In the genomic region with DNA sequence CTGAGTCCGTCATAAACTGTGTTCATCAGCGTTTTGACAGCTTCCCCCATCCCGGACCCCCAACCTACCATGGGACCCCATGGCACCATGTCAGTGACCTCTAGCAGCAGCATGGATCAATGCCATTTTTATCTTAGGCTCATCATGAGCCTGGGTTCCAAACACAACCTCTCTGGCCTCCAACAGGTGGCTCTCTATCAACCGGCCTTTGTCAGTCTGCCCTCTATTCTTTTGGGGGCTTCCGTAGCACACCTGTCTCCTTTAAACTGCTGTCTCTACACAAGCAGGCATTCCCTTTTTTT, we compare ENCODE assay signal across 11 cellular contexts. TPM values are rescaled to one million over a fixed set of nuclear protein-coding genes. Genes with fewer than 3 reads are reported as not detected.
DNase-seq lines count a peak whose midpoint lies in the region; ATAC-seq and TF ChIP-seq lines count a peak whose summit lies in the region.
"Had no signal": no experiment of that assay in that cellular context is flagged by ENCODE, and none has a peak within 500 bp of the region (broad histone marks: within the 10 kb centered on the region; RNA-seq: fewer than 3 reads in every experiment).

No MANE protein-coding gene starts in this region.

- H3K36me3 Mint-ChIP-seq in activated T-helper 2 cell treated with anti-CD3 and anti-CD28 coated beads, Interferon-gamma antibody, Interleukin-2, Interleukin-4, amounts not matched to agents 10 μg/mL and 5 μg/mL and 100 μg/mL, durations not matched to agents 14 hours and 24 hours and 36 hours (ENCODE audit: low read depth) = no peaks in the 10 kb centered on the region

- peaks cover 48% of the 10 kb centered on the region for H3K27me3 Mint-ChIP-seq in activated T-helper 2 cell treated with anti-CD3 and anti-CD28 coated beads, Interferon-gamma antibody, Interleukin-2, Interleukin-4, amounts not matched to agents 10 μg/mL and 5 μg/mL and 100 μg/mL, durations not matched to agents 14 hours and 24 hours and 36 hours (ENCODE audit: low read depth)

- H3K27ac Mint-ChIP-seq in activated T-helper 2 cell treated with anti-CD3 and anti-CD28 coated beads, Interferon-gamma antibody, Interleukin-2, Interleukin-4, amounts not matched to agents 10 μg/mL and 5 μg/mL and 100 μg/mL, durations not matched to agents 14 hours and 24 hours and 36 hours = no peak overlapping the region

- no peak overlapping the region for H3K9ac ChIP-seq in liver (ENCODE audit: low read depth in 1 of 2, low read length in 2 of 2)

- ATAC-seq in upper lobe of right lung = no peak
- ATAC-seq in GM18498 (IDR thresholded peaks at IDR 0.05; ENCODE audit: unreplicated experiment) = no peak
- ATAC-seq in HG02642 (IDR thresholded peaks at IDR 0.05; ENCODE audit: poor library complexity, unreplicated experiment) = no peak

- no peaks in the 10 kb centered on the region for H3K9me3 ChIP-seq in right atrium auricular region
- H3K9me3 ChIP-seq in liver (ENCODE audit: control insufficient read depth in 4 of 4, low read length in 3 of 4) = no peaks in the 10 kb centered on the region
- H3K9me3 ChIP-seq in upper lobe of right lung = no peaks in the 10 kb centered on the region
- H3K9me3 ChIP-seq: upper lobe of left lung had no signal

- H3K36me3 ChIP-seq in right atrium auricular region (no peaks in the 10 kb centered on the region), liver (ENCODE audit: control insufficient read depth in 4 of 4, insufficient read depth in 3 of 4, low read depth in 1 of 4, low read length in 3 of 4) (no peaks in the 10 kb centered on the region), upper lobe of right lung (no peaks in the 10 kb centered on the region)
- H3K36me3 ChIP-seq: upper lobe of left lung had no signal

- peak overlapping the region; percentile 62 to 74 for H3K4me3 ChIP-seq in right atrium auricular region
- peak overlapping the region in 2 of 3 donors; percentile 68 to 96 for H3K4me3 ChIP-seq in liver (ENCODE audit: low read depth in 1 of 3, low read length in 3 of 3)
- H3K4me3 ChIP-seq in upper lobe of right lung = peak overlapping the region; percentile 62

- WGBS in liver = 68% methylated on average over 5 of the region's 5 CpGs

- TF ChIP-seq CTCF in right atrium auricular region (IDR thresholded peaks at IDR 0.05) (no peak), liver (IDR thresholded peaks at IDR 0.05; ENCODE audit: low read depth, low read length, missing input control) (no peak), upper lobe of right lung (IDR thresholded peaks at IDR 0.05) (no peak)

- no peak for TF ChIP-seq RAD21 in liver (IDR thresholded peaks at IDR 0.05)

- H3K27me3 ChIP-seq in right atrium auricular region (no peaks in the 10 kb centered on the region), liver (ENCODE audit: control insufficient read depth in 4 of 4, insufficient read depth in 4 of 4, low read length in 3 of 4) (no peaks in the 10 kb centered on the region), upper lobe of right lung (no peaks in the 10 kb centered on the region)

- H3K4me1 ChIP-seq in right atrium auricular region (peaks cover 0 to 20% of the 10 kb centered on the region in 2 donors), liver (ENCODE audit: control insufficient read depth in 4 of 4, insufficient read depth in 4 of 4, low read length in 3 of 4) (peaks cover 3 to 26% (median 11%) of the 10 kb centered on the region in 4 donors), upper lobe of right lung (no peaks in the 10 kb centered on the region)

- no peak overlapping the region for H3K27ac ChIP-seq in right atrium auricular region
- no peak overlapping the region for H3K27ac ChIP-seq in liver (ENCODE audit: low read depth in 1 of 2, low read length in 2 of 2)
- H3K27ac ChIP-seq in upper lobe of right lung = no peak overlapping the region

- H3K4me3 Mint-ChIP-seq in activated T-helper 2 cell treated with anti-CD3 and anti-CD28 coated beads, Interferon-gamma antibody, Interleukin-2, Interleukin-4, amounts not matched to agents 10 μg/mL and 5 μg/mL and 100 μg/mL, durations not matched to agents 14 hours and 24 hours and 36 hours (ENCODE audit: low read depth) = peak overlapping the region; percentile 38

- intact Hi-C loops in cardiac septum (cut with DNase I) = no loop called here
- intact Hi-C loops in activated T-helper 2 cell treated with anti-CD3 and anti-CD28 coated beads, Interferon-gamma antibody, Interleukin-2, Interleukin-4, amounts not matched to agents 10 μg/mL and 5 μg/mL and 100 μg/mL, durations not matched to agents 14 hours and 24 hours and 36 hours (cut with micrococcal nuclease) = no loop called here
- intact Hi-C loops in upper lobe of right lung (cut with DNase I) = no loop called here

- H3K4me1 Mint-ChIP-seq in activated T-helper 2 cell treated with anti-CD3 and anti-CD28 coated beads, Interferon-gamma antibody, Interleukin-2, Interleukin-4, amounts not matched to agents 10 μg/mL and 5 μg/mL and 100 μg/mL, durations not matched to agents 14 hours and 24 hours and 36 hours (ENCODE audit: low read depth) = peaks cover 10% of the 10 kb centered on the region

- no peaks in the 10 kb centered on the region for H3K9me3 Mint-ChIP-seq in activated T-helper 2 cell treated with anti-CD3 and anti-CD28 coated beads, Interferon-gamma antibody, Interleukin-2, Interleukin-4, amounts not matched to agents 10 μg/mL and 5 μg/mL and 100 μg/mL, durations not matched to agents 14 hours and 24 hours and 36 hours

- no peak for DNase-seq in right atrium auricular region (ENCODE audit: low spot score)
- no peak for DNase-seq in cardiac septum (ENCODE audit: low spot score)
- DNase-seq in activated T-helper 2 cell treated with anti-CD3 and anti-CD28 coated beads, Interferon-gamma antibody, Interleukin-2, Interleukin-4, amounts not matched to agents 10 μg/mL and 5 μg/mL and 100 μg/mL, durations not matched to agents 14 hours and 24 hours and 36 hours (ENCODE audit: low spot score) = no peak
- DNase-seq in upper lobe of right lung = no peak
- DNase-seq in DMS 273 (lab: John Stamatoyannopoulos, UW; ENCODE audit: unreplicated experiment) = no peak
- DNase-seq: DND-41, NCI-H1048 had no signal

TF ChIP-seq in liver, 16 proteins besides CTCF, POLR2A, EP300 and RAD21:
- TF ChIP-seq NR2F2 (IDR thresholded peaks at IDR 0.05) = no peak
- TF ChIP-seq FOXA2 (IDR thresholded peaks at IDR 0.05) = no peak
- no peak for TF ChIP-seq ATF3 (IDR thresholded peaks at IDR 0.05)
- TF ChIP-seq TAF1 (conservative IDR thresholded peaks at IDR 0.05) = no peak
- no peak for TF ChIP-seq HNF4G (IDR thresholded peaks at IDR 0.05)
- TF ChIP-seq, protein P1, sequence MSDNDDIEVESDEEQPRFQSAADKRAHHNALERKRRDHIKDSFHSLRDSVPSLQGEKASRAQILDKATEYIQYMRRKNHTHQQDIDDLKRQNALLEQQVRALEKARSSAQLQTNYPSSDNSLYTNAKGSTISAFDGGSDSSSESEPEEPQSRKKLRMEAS (IDR thresholded peaks at IDR 0.05) = no peak

RNA-seq across cellular contexts. Expression of gene TMEM150C, which starts 0.7 kb away (rescaled TPM):
- total RNA-seq in right atrium auricular region (10 to 100 TPM; 14.2 to 21.2 TPM), cardiac septum (7.4 TPM), liver (1 to 10 TPM; 4.8 to 8.7 TPM), upper lobe of right lung (5.9 TPM)
- not detected in 2 replicates for total RNA-seq in activated T-helper 2 cell treated with anti-CD3 and anti-CD28 coated beads, Interferon-gamma antibody, Interleukin-2, Interleukin-4, amounts not matched to agents 10 μg/mL and 5 μg/mL and 100 μg/mL, durations not matched to agents 14 hours and 24 hours and 36 hours
- polyA plus RNA-seq in liver = 1 to 10 TPM; 4.9 to 5.6 TPM
